24 cellular contexts compared by ENCODE assay signal in the genomic region with DNA sequence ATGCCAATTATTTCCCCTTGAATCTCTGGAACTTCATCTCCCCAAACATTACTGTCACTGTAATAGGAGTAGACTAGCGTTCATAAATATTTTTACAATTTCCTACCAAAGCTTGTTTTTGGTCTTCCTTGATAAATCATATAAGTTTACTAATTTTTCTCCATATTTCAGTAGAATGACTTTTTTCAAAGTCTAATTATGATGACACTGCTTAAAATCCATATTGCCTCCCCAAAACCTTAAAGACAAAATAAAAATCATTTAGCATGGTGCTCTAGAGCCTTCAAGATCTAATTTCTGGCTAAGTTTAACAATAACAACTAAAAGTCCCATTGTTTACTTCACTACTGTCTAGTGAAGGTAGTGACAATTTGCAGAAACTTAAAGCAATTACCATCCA.
DNase-seq lines count a peak whose midpoint lies in the region; ATAC-seq, FAIRE-seq and TF ChIP-seq lines count a peak whose summit lies in the region.
"Had no signal": no experiment of that assay in that cellular context is flagged by ENCODE, and none has a peak within 500 bp of the region (broad histone marks: within the 10 kb centered on the region; RNA-seq: fewer than 3 reads in every experiment).

No MANE protein-coding gene starts in this region.

- H3K4me1 ChIP-seq in HepG2 (ENCODE audit: insufficient read depth, low read length) (no peaks in the 10 kb centered on the region), right lobe of liver (no peaks in the 10 kb centered on the region), IMR-90 (ENCODE audit: control insufficient read depth, insufficient read depth, low read length) (no peaks in the 10 kb centered on the region), tibial artery (no peaks in the 10 kb centered on the region)
- H3K4me1 ChIP-seq: BLaER1 treated with 17β-estradiol and CSF1 and Interleukin-3, amounts not matched to agents 10 nM and 100 nM; Caco-2 had no signal

- H2AK9ac ChIP-seq in IMR-90 (replicated peaks; ENCODE audit: low read depth, low read length, poor library complexity): no peak overlapping the region

- CTCF ChIA-PET in HepG2 (lab: Yijun Ruan, JAX; ENCODE audit: low intra/inter-chr PET ratio, low total read pairs) (no interaction called here), IMR-90 (lab: Yijun Ruan, JAX) (no interaction called here)

- H4K20me1 ChIP-seq in HepG2 (ENCODE audit: insufficient read depth, low read length): no peaks in the 10 kb centered on the region
- H4K20me1 ChIP-seq in IMR-90 (ENCODE audit: insufficient read depth, low read length): no peaks in the 10 kb centered on the region
- H4K20me1 ChIP-seq: BLaER1 treated with 17β-estradiol and CSF1 and Interleukin-3, amounts not matched to agents 10 nM and 100 nM had no signal

- WGBS in HepG2 (ENCODE audit: low lambda C conversion rate): 0% methylated on average over 1 of the region's 1 CpG
- 46% methylated on average over 1 of the region's 1 CpG for WGBS in right lobe of liver (ENCODE audit: insufficient coverage, low coverage, low lambda C conversion rate, missing lambda C conversion rate)
- WGBS in IMR-90 (ENCODE audit: extremely low coverage in 2 of 2, insufficient read length in 1 of 2), 2 experiments: no CpG with 5 or more reads among the region's 1 CpG

- H3K36me3 ChIP-seq in HepG2 (replicated peaks in 1 of 2; ENCODE audit: control insufficient read depth in 1 of 2, insufficient read depth in 2 of 2, low read length in 2 of 2): no peaks in the 10 kb centered on the region
- no peaks in the 10 kb centered on the region for H3K36me3 ChIP-seq in right lobe of liver
- H3K36me3 ChIP-seq in IMR-90 (ENCODE audit: control insufficient read depth, insufficient read depth, low read length): no peaks in the 10 kb centered on the region
- H3K36me3 ChIP-seq in tibial artery: no peaks in the 10 kb centered on the region
- H3K36me3 ChIP-seq: BLaER1 treated with 17β-estradiol and CSF1 and Interleukin-3, amounts not matched to agents 10 nM and 100 nM had no signal

- TF ChIP-seq EP300 in HepG2 (IDR thresholded peaks at IDR 0.05; ENCODE audit: low read depth in 2 of 2, low read length in 2 of 2) (no peak), HepG2 (CRISPR knock-in tag; IDR thresholded peaks at IDR 0.05; ENCODE audit: borderline replicate concordance) (no peak)

- H2BK5ac ChIP-seq in IMR-90 (ENCODE audit: low read depth, low read length, poor library complexity, severe bottlenecking): no peak overlapping the region

- H3K79me1 ChIP-seq in IMR-90 (ENCODE audit: low read depth in 1 of 2, low read length in 2 of 2): no peaks in the 10 kb centered on the region

- H3K23ac ChIP-seq in IMR-90 (ENCODE audit: low read depth, low read length): no peak overlapping the region

- peaks cover 83% of the 10 kb centered on the region for H3K9me3 ChIP-seq in HepG2 (ENCODE audit: low read length)
- no peaks in the 10 kb centered on the region for H3K9me3 ChIP-seq in right lobe of liver
- H3K9me3 ChIP-seq in IMR-90 (ENCODE audit: control insufficient read depth, insufficient read depth, low read length): no peaks in the 10 kb centered on the region; the same call in 1 of the 2 replicates
- H3K9me3 ChIP-seq in tibial artery: no peaks in the 10 kb centered on the region
- H3K9me3 ChIP-seq: BLaER1 treated with 17β-estradiol and CSF1 and Interleukin-3, amounts not matched to agents 10 nM and 100 nM; Caco-2 had no signal

- dilution Hi-C loops in IMR-90 (cut with HindIII; ENCODE audit: low sequenced_read_pairs, unreplicated experiment): no loop called here

- no peak overlapping the region for H4K5ac ChIP-seq in IMR-90 (ENCODE audit: low read depth, low read length)

- TF ChIP-seq POLR2A in HepG2 (IDR thresholded peaks at IDR 0.05; ENCODE audit: insufficient read depth in 1 of 2, low read depth in 2 of 2, low read length in 2 of 2) (no peak), right lobe of liver (IDR thresholded peaks at IDR 0.05) (no peak), IMR-90 (IDR thresholded peaks at IDR 0.05; ENCODE audit: low read depth, low read length) (no peak)

- TF ChIP-seq CTCF in HepG2 (CRISPR knock-in tag; IDR thresholded peaks at IDR 0.05) (no peak), right lobe of liver (IDR thresholded peaks at IDR 0.05) (no peak), IMR-90 (conservative IDR thresholded peaks at IDR 0.05; ENCODE audit: low read depth, low read length) (no peak), tibial artery (IDR thresholded peaks at IDR 0.05) (no peak)

- no TSS peak for BruUV-seq in HepG2 (replicated peaks; lab: Mats Ljungman, UMichigan)
- BruUV-seq in IMR-90 (replicated peaks; lab: Mats Ljungman, UMichigan): no TSS peak

- no peak overlapping the region for H2AK5ac ChIP-seq in IMR-90 (ENCODE audit: low read depth, low read length)

- no peak overlapping the region for H3K56ac ChIP-seq in IMR-90 (ENCODE audit: extremely low read depth, insufficient read depth, low read length)

- FAIRE-seq in HepG2 (lab: Jason Lieb, UNC): no peak
- FAIRE-seq: A204.1, GM12878, GM12892, GM19239 had no signal

- no peak overlapping the region for H4K91ac ChIP-seq in IMR-90 (ENCODE audit: insufficient read depth, low read depth, low read length)

- no peak overlapping the region for H3K27ac ChIP-seq in HepG2 (ENCODE audit: extremely low read length, insufficient read depth, low read length)
- no peak overlapping the region for H3K27ac ChIP-seq in right lobe of liver
- H3K27ac ChIP-seq in IMR-90 (ENCODE audit: insufficient read depth, low read length): no peak overlapping the region
- no peak overlapping the region for H3K27ac ChIP-seq in tibial artery
- H3K27ac ChIP-seq: 22Rv1; BLaER1 treated with 17β-estradiol and CSF1 and Interleukin-3, amounts not matched to agents 10 nM and 100 nM; C4-2B had no signal

- in situ Hi-C loops in HepG2 (cut with HindIII; ENCODE audit: extremely low pct_ligation_motif_present, low pct_unique_long_range_greater_than_20kb) (no loop called here), IMR-90 (cut with MboI; ENCODE audit: low sequenced_read_pairs) (no loop called here)

- H2BK20ac ChIP-seq in IMR-90 (ENCODE audit: low read depth, low read length): no peak overlapping the region

- H3K9ac ChIP-seq in HepG2 (ENCODE audit: insufficient read depth, low read depth, low read length) (no peak overlapping the region), IMR-90 (ENCODE audit: low read depth, low read length) (no peak overlapping the region)
- H3K9ac ChIP-seq: BLaER1 treated with 17β-estradiol and CSF1 and Interleukin-3, amounts not matched to agents 10 nM and 100 nM had no signal

- no peak overlapping the region for H3K4me2 ChIP-seq in HepG2 (ENCODE audit: low read depth, low read length)
- no peak overlapping the region for H3K4me2 ChIP-seq in IMR-90 (ENCODE audit: low read depth, low read length)
- H3K4me2 ChIP-seq: BLaER1 treated with 17β-estradiol and CSF1 and Interleukin-3, amounts not matched to agents 10 nM and 100 nM had no signal

- H3K14ac ChIP-seq in IMR-90 (replicated peaks; ENCODE audit: low read depth, low read length): no peak overlapping the region

- no peak overlapping the region for H3K4ac ChIP-seq in IMR-90 (ENCODE audit: low read depth, low read length)

- no peak overlapping the region for H2AFZ ChIP-seq in HepG2 (ENCODE audit: low read length)
- no peak overlapping the region for H2AFZ ChIP-seq in IMR-90 (replicated peaks; ENCODE audit: low read length, poor library complexity)

- DNase-seq in HepG2 (ENCODE audit: low spot score): no peak
- no peak for DNase-seq in right lobe of liver
- no peak for DNase-seq in IMR-90
- no peak for DNase-seq in A172 (ENCODE audit: low spot score)
- DNase-seq in tibial artery: no peak
- DNase-seq: AML-193; Caco-2; Calu3; CD4-positive, alpha-beta T cell; CD8-positive, alpha-beta T cell; DMS 273 treated with DMSO at 0.1 percent for 48 hours; DMS153; DMS53; DMS79; DND-41; EL; GDM1 had no signal

- no peak overlapping the region for H4K8ac ChIP-seq in IMR-90 (ENCODE audit: low read depth in 2 of 2, low read length in 2 of 2)

- intact Hi-C loops in HepG2 (cut with micrococcal nuclease; ENCODE audit: unreplicated experiment): no loop called here
- intact Hi-C loops in right lobe of liver (cut with DNase I): no loop called here
- intact Hi-C loops in IMR-90 (cut with micrococcal nuclease): no loop called here
- intact Hi-C loops in tibial artery (cut with DNase I; ENCODE audit: low total_unique reads): no loop called here

- TF ChIP-seq RAD21 in HepG2 (CRISPR knock-in tag; IDR thresholded peaks at IDR 0.05) (no peak), IMR-90 (IDR thresholded peaks at IDR 0.05; ENCODE audit: low read length) (no peak)

- no peak overlapping the region for H2BK120ac ChIP-seq in IMR-90 (ENCODE audit: low read depth, low read length)

- no peak for ATAC-seq in HepG2
- no peak for ATAC-seq in right lobe of liver
- no peak for ATAC-seq in IMR-90 (ENCODE audit: low read depth)
- ATAC-seq: CD8-positive, alpha-beta T cell; GM12878 had no signal

- H3K79me2 ChIP-seq in HepG2 (ENCODE audit: insufficient read depth, low read length): no peaks in the 10 kb centered on the region

- H3K9me1 ChIP-seq in IMR-90 (ENCODE audit: insufficient read depth, low read length): no peaks in the 10 kb centered on the region

- H3K4me3 ChIP-seq in HepG2 (replicated peaks in 1 of 3; ENCODE audit: insufficient read depth in 1 of 3, low read depth in 2 of 3, low read length in 3 of 3): no peak overlapping the region
- H3K4me3 ChIP-seq in right lobe of liver: no peak overlapping the region
- no peak overlapping the region for H3K4me3 ChIP-seq in IMR-90 (ENCODE audit: insufficient read depth, low read depth, low read length)
- no peak overlapping the region for H3K4me3 ChIP-seq in tibial artery
- H3K4me3 ChIP-seq: BLaER1 treated with 17β-estradiol and CSF1 and Interleukin-3, amounts not matched to agents 10 nM and 100 nM; GM12878 had no signal

- H2BK15ac ChIP-seq in IMR-90 (ENCODE audit: low read depth, low read length): no peak overlapping the region

- H3K18ac ChIP-seq in IMR-90 (ENCODE audit: low read depth, low read length): no peak overlapping the region

- no peaks in the 10 kb centered on the region for H3K27me3 ChIP-seq in HepG2 (ENCODE audit: control insufficient read depth in 1 of 2, insufficient read depth in 2 of 2, low read length in 2 of 2)
- H3K27me3 ChIP-seq in right lobe of liver: no peaks in the 10 kb centered on the region
- no peaks in the 10 kb centered on the region for H3K27me3 ChIP-seq in IMR-90 (ENCODE audit: control insufficient read depth, insufficient read depth, low read length)
- no peaks in the 10 kb centered on the region for H3K27me3 ChIP-seq in tibial artery
- H3K27me3 ChIP-seq: BLaER1 treated with 17β-estradiol and CSF1 and Interleukin-3, amounts not matched to agents 10 nM and 100 nM had no signal

- POLR2A ChIA-PET in HepG2 (lab: Yijun Ruan, JAX): no interaction called here
- POLR2A ChIA-PET in IMR-90 (lab: Charles Lee; ENCODE audit: unreplicated experiment): no interaction called here

TF ChIP-seq in HepG2, 621 proteins besides CTCF, POLR2A, EP300 and RAD21 (continues in another document):
- TF ChIP-seq GTF2F1 (IDR thresholded peaks at IDR 0.05; ENCODE audit: low read length) (no peak), SP5 (CRISPR knock-in tag; IDR thresholded peaks at IDR 0.05; ENCODE audit: borderline replicate concordance, low read depth) (no peak)

TF ChIP-seq in IMR-90, 13 proteins besides CTCF, POLR2A, EP300 and RAD21 (continues in another document):
- TF ChIP-seq MAFK (IDR thresholded peaks at IDR 0.05; ENCODE audit: low read depth, low read length) (peak; percentile 20; the same call in 1 of the 2 replicates), BHLHE40 (IDR thresholded peaks at IDR 0.05; ENCODE audit: low read depth, low read length) (no peak)
